2 cellular contexts compared by ENCODE assay signal in genomic region chr13:98267080-98267912, GRCh38.
TF ChIP-seq lines count a peak whose summit lies in the region.

No MANE protein-coding gene starts in this region.

TF ChIP-seq in GM12878, 131 proteins besides CTCF, POLR2A, EP300 and RAD21 (continued from another document and continues in another):
- TF ChIP-seq SMARCA5 (IDR thresholded peaks at IDR 0.05) (no peak), ZSCAN29 (IDR thresholded peaks at IDR 0.05) (no peak), NFXL1 (IDR thresholded peaks at IDR 0.05; ENCODE audit: borderline replicate concordance) (no peak), PKNOX1 (IDR thresholded peaks at IDR 0.05) (no peak), RFX5 (IDR thresholded peaks at IDR 0.05; ENCODE audit: low read depth, low read length) (no peak), IRF5 (IDR thresholded peaks at IDR 0.05; ENCODE audit: borderline replicate concordance) (no peak), ZNF687 (IDR thresholded peaks at IDR 0.05) (no peak), SREBF2 (IDR thresholded peaks at IDR 0.05; ENCODE audit: low read length) (no peak), ATF7 (IDR thresholded peaks at IDR 0.05; ENCODE audit: low read depth) (0 out of 2 replicates have a peak, but pooled peaks have one; percentile 13), GATAD2B (conservative IDR thresholded peaks at IDR 0.05; ENCODE audit: low read depth) (no peak), POLR2AphosphoS5 (IDR thresholded peaks at IDR 0.05; ENCODE audit: low read length) (no peak), HDAC2 (IDR thresholded peaks at IDR 0.05) (no peak), BCL3 (IDR thresholded peaks at IDR 0.05; ENCODE audit: borderline replicate concordance, insufficient read depth, low read depth, low read length, poor library complexity, severe bottlenecking) (no peak), BHLHE40 (IDR thresholded peaks at IDR 0.05; ENCODE audit: borderline replicate concordance in 1 of 2, low read depth in 2 of 2, low read length in 1 of 2) (no peak), MTA2 (IDR thresholded peaks at IDR 0.05; ENCODE audit: low read depth) (no peak), POU2F2 (IDR thresholded peaks at IDR 0.05; ENCODE audit: borderline replicate concordance, low read depth, low read length) (no peak), CHD4 (IDR thresholded peaks at IDR 0.05) (no peak), MEF2A (IDR thresholded peaks at IDR 0.05; ENCODE audit: insufficient read depth, low read depth, low read length) (peak; percentile 94), ELK1 (IDR thresholded peaks at IDR 0.05; ENCODE audit: low read depth, low read length) (no peak), SPI1 (IDR thresholded peaks at IDR 0.05; ENCODE audit: borderline replicate concordance, insufficient read depth, low read depth, low read length) (no peak), ZBED1 (IDR thresholded peaks at IDR 0.05; ENCODE audit: borderline replicate concordance) (no peak)

TF ChIP-seq in HepG2, 621 proteins besides CTCF, POLR2A, EP300 and RAD21 (continued from another document and continues in another):
- no peak for TF ChIP-seq TEF (CRISPR knock-in tag; IDR thresholded peaks at IDR 0.05)
- peak; percentile 92 for TF ChIP-seq ZNF687 (CRISPR knock-in tag; IDR thresholded peaks at IDR 0.05)
- TF ChIP-seq ZMYM4 (CRISPR knock-in tag; IDR thresholded peaks at IDR 0.05), result peak; percentile 77
- TF ChIP-seq MAX (IDR thresholded peaks at IDR 0.05), result peak; percentile 58
- TF ChIP-seq DMTF1 (CRISPR knock-in tag; IDR thresholded peaks at IDR 0.05), result no peak
- TF ChIP-seq ZNF3 (CRISPR knock-in tag; IDR thresholded peaks at IDR 0.05), result no peak
- TF ChIP-seq NFE2L2 (IDR thresholded peaks at IDR 0.05; ENCODE audit: low read length), result no peak
- TF ChIP-seq ZNF749 (CRISPR knock-in tag; IDR thresholded peaks at IDR 0.05; ENCODE audit: borderline replicate concordance), result no peak
- no peak for TF ChIP-seq CCAR2 (optimal IDR thresholded peaks at IDR 0.05; ENCODE audit: low read depth, low read length)
- TF ChIP-seq ZBTB43 (CRISPR knock-in tag; conservative IDR thresholded peaks at IDR 0.05), result no peak
- TF ChIP-seq DDIT3 (CRISPR knock-in tag; IDR thresholded peaks at IDR 0.05), result no peak
- no peak for TF ChIP-seq ZBTB21 (CRISPR knock-in tag; IDR thresholded peaks at IDR 0.05)
- TF ChIP-seq NFIB (CRISPR knock-in tag; IDR thresholded peaks at IDR 0.05; ENCODE audit: borderline replicate concordance), result no peak
- 0 out of 2 replicates have a peak, but pooled peaks have one; percentile 13 for TF ChIP-seq NFIC (IDR thresholded peaks at IDR 0.05; ENCODE audit: low read length)
- no peak for TF ChIP-seq ZNF432 (CRISPR knock-in tag; IDR thresholded peaks at IDR 0.05; ENCODE audit: borderline replicate concordance)
- TF ChIP-seq YY1 (IDR thresholded peaks at IDR 0.05; ENCODE audit: insufficient read depth, insufficient replicate concordance, low read depth, low read length), result peak; percentile 44
- peak; percentile 49; the same call in 1 of the 2 replicates for TF ChIP-seq ZNF292 (CRISPR knock-in tag; IDR thresholded peaks at IDR 0.05; ENCODE audit: borderline replicate concordance, low read depth)
- peak; percentile 10; the same call in 1 of the 2 replicates for TF ChIP-seq MXD3 (CRISPR knock-in tag; IDR thresholded peaks at IDR 0.05)
- TF ChIP-seq ASH2L (IDR thresholded peaks at IDR 0.05; ENCODE audit: insufficient read length, low read depth, low read length), result peak; percentile 66
- TF ChIP-seq GMEB1 (CRISPR knock-in tag; IDR thresholded peaks at IDR 0.05; ENCODE audit: borderline replicate concordance), result no peak; the same call in 1 of the 2 replicates
- TF ChIP-seq ZNF329 (CRISPR knock-in tag; IDR thresholded peaks at IDR 0.05; ENCODE audit: low read depth), result peak; percentile 72; the same call in 1 of the 2 replicates
- TF ChIP-seq AGO1 (IDR thresholded peaks at IDR 0.05; ENCODE audit: low read depth, low read length, poor library complexity, severe bottlenecking), result no peak
- no peak for TF ChIP-seq KDM1A (CRISPR knock-in tag; IDR thresholded peaks at IDR 0.05)
- no peak for TF ChIP-seq MYNN (CRISPR knock-in tag; IDR thresholded peaks at IDR 0.05; ENCODE audit: low read depth)
- no peak for TF ChIP-seq MZF1 (CRISPR knock-in tag; IDR thresholded peaks at IDR 0.05; ENCODE audit: borderline replicate concordance)
- TF ChIP-seq ZNF781 (CRISPR knock-in tag; IDR thresholded peaks at IDR 0.05; ENCODE audit: borderline replicate concordance, not compliant biosample characterization), result peak; percentile 54
- peak; percentile 54; the same call in 1 of the 2 replicates for TF ChIP-seq CEBPG (CRISPR knock-in tag; IDR thresholded peaks at IDR 0.05)
- no peak for TF ChIP-seq ATF5 (CRISPR knock-in tag; IDR thresholded peaks at IDR 0.05; ENCODE audit: low read depth)
- TF ChIP-seq ZNF557 (CRISPR knock-in tag; IDR thresholded peaks at IDR 0.05), result no peak
- no peak for TF ChIP-seq EZH2 (conservative IDR thresholded peaks at IDR 0.05; ENCODE audit: low read depth, low read length)
- no peak for TF ChIP-seq XRCC5 (optimal IDR thresholded peaks at IDR 0.05; ENCODE audit: low read length)
- no peak for TF ChIP-seq ZKSCAN5 (CRISPR knock-in tag; IDR thresholded peaks at IDR 0.05)
- TF ChIP-seq GLI4 (CRISPR knock-in tag; IDR thresholded peaks at IDR 0.05; ENCODE audit: borderline replicate concordance), result no peak
- TF ChIP-seq FOSL2 (CRISPR knock-in tag; IDR thresholded peaks at IDR 0.05), result peak; percentile 57
- peak; percentile 67 for TF ChIP-seq NCOA2 (CRISPR knock-in tag; IDR thresholded peaks at IDR 0.05)
- no peak for TF ChIP-seq ZFP41 (CRISPR knock-in tag; IDR thresholded peaks at IDR 0.05; ENCODE audit: borderline replicate concordance)
- TF ChIP-seq ZNF337 (CRISPR knock-in tag; IDR thresholded peaks at IDR 0.05; ENCODE audit: borderline replicate concordance, low read depth), result no peak
- no peak for TF ChIP-seq ARID3A (IDR thresholded peaks at IDR 0.05; ENCODE audit: low read depth, low read length)
- TF ChIP-seq KAT8 (CRISPR knock-in tag; IDR thresholded peaks at IDR 0.05), result peak; percentile 59; the same call in 1 of the 2 replicates
- TF ChIP-seq NR1H2 (CRISPR knock-in tag; IDR thresholded peaks at IDR 0.05; ENCODE audit: borderline replicate concordance, low read depth), result no peak
- 0 out of 2 replicates have a peak, but pooled peaks have one; percentile 34 for TF ChIP-seq THAP11 (CRISPR knock-in tag; IDR thresholded peaks at IDR 0.05)
- TF ChIP-seq ATF1 (CRISPR knock-in tag; IDR thresholded peaks at IDR 0.05), result no peak
- no peak for TF ChIP-seq EEA1 (CRISPR knock-in tag; IDR thresholded peaks at IDR 0.05; ENCODE audit: borderline replicate concordance)
- no peak for TF ChIP-seq XBP1 (CRISPR knock-in tag; IDR thresholded peaks at IDR 0.05)
- TF ChIP-seq ELF3 (CRISPR knock-in tag; IDR thresholded peaks at IDR 0.05), result peak; percentile 85
